8 cellular contexts compared by ENCODE assay signal in genomic region chr11:128522943-128523518, GRCh38.
A peak's percentile ranks its signal among the peaks of the same experiment; 100 is the strongest.
DNase-seq lines count a peak whose midpoint lies in the region; ATAC-seq, FAIRE-seq and TF ChIP-seq lines count a peak whose summit lies in the region.

No MANE protein-coding gene starts in this region.

- H3K36me3 ChIP-seq in Peyer's patch (no peaks in the 10 kb centered on the region), muscle layer of colon (ENCODE audit: insufficient read depth, low read length) (no peaks in the 10 kb centered on the region), thyroid gland (no peaks in the 10 kb centered on the region)

- peak overlapping the region; percentile 65 for H3K9ac ChIP-seq in muscle layer of colon (ENCODE audit: low read length)

- FAIRE-seq in GM18507 (lab: Jason Lieb, UNC): peak; percentile 67

- peaks cover 0 to 4% (median 0%) of the 10 kb centered on the region in 4 donors for H3K4me1 ChIP-seq in Peyer's patch
- H3K4me1 ChIP-seq in muscle layer of colon (ENCODE audit: insufficient read depth, low read length): peaks cover 27% of the 10 kb centered on the region
- peaks cover 10 to 30% of the 10 kb centered on the region in 2 donors for H3K4me1 ChIP-seq in thyroid gland

- H3K4me3 ChIP-seq in Peyer's patch: peak overlapping the region; percentile 61 to 89 (median 80)
- H3K4me3 ChIP-seq in muscle layer of colon (ENCODE audit: low read depth in 1 of 2, low read length in 2 of 2): peak overlapping the region; percentile 47 to 58
- H3K4me3 ChIP-seq in thyroid gland (replicated peaks in 1 of 3): peak overlapping the region in 2 of 3 donors; percentile 60 to 74

- H3K36me3 Mint-ChIP-seq in brain: no peaks in the 10 kb centered on the region

- H3K9me3 ChIP-seq in Peyer's patch: no peaks in the 10 kb centered on the region
- no peaks in the 10 kb centered on the region for H3K9me3 ChIP-seq in muscle layer of colon (ENCODE audit: low read length)
- H3K9me3 ChIP-seq in thyroid gland: no peaks in the 10 kb centered on the region

- TF ChIP-seq POLR2A in Peyer's patch (IDR thresholded peaks at IDR 0.05) (no peak), thyroid gland (IDR thresholded peaks at IDR 0.05) (no peak)

- peaks cover 0 to 3% (median 0%) of the 10 kb centered on the region in 5 experiments for H3K9me3 Mint-ChIP-seq in brain

- peaks cover 97% of the 10 kb centered on the region for H3K27me3 Mint-ChIP-seq in brain

- peak overlapping the region; percentile 86 to 98 (median 96) for H3K27ac ChIP-seq in Peyer's patch
- H3K27ac ChIP-seq in muscle layer of colon (ENCODE audit: low read depth, low read length): peak overlapping the region; percentile 81
- H3K27ac ChIP-seq in thyroid gland: peak overlapping the region; percentile 62 to 89 (median 75)

- no peaks in the 10 kb centered on the region for H3K27me3 ChIP-seq in Peyer's patch
- no peaks in the 10 kb centered on the region for H3K27me3 ChIP-seq in muscle layer of colon (ENCODE audit: control insufficient read depth in 1 of 2, insufficient read depth in 2 of 2, low read length in 2 of 2)
- no peaks in the 10 kb centered on the region for H3K27me3 ChIP-seq in thyroid gland

- TF ChIP-seq CTCF in Peyer's patch (IDR thresholded peaks at IDR 0.05) (no peak), brain (conservative IDR thresholded peaks at IDR 0.05) (no peak), thyroid gland (IDR thresholded peaks at IDR 0.05) (no peak)

- 38 to 43% methylated on average over 6 of the region's 6 CpGs for WGBS in thyroid gland, 2 donors

- H3K4me3 Mint-ChIP-seq in brain: peak overlapping the region; percentile 84 to 96 (median 86)

- intact Hi-C loops in thyroid gland (cut with DNase I): no loop called here

- H3K4me1 Mint-ChIP-seq in brain: peaks cover 26% of the 10 kb centered on the region

- H3K27ac Mint-ChIP-seq in brain: peak overlapping the region in 2 of 5 experiments; percentile 29 to 82

- ATAC-seq in HG02623 (IDR thresholded peaks at IDR 0.05; ENCODE audit: unreplicated experiment): no peak

- DNase-seq in GM18507 (ENCODE audit: extremely low spot score, insufficient read length, low read depth) (no peak), Peyer's patch (no peak), thyroid gland (no peak), OCI-M2 (lab: John Stamatoyannopoulos, UW; ENCODE audit: unreplicated experiment) (no peak), AG20443 (ENCODE audit: low spot score) (no peak)
